In genomic region chr14:52596861-52597260, GRCh38 we compare ENCODE assay signal across 1 cellular context.
TF ChIP-seq lines count a peak whose summit lies in the region.

No MANE protein-coding gene starts in this region.

TF ChIP-seq in HepG2, 621 proteins besides CTCF, POLR2A, EP300 and RAD21:
- TF ChIP-seq ZFP36L2 (CRISPR knock-in tag; IDR thresholded peaks at IDR 0.05) (no peak), ARID5B (CRISPR knock-in tag; IDR thresholded peaks at IDR 0.05) (no peak), ZNF432 (CRISPR knock-in tag; IDR thresholded peaks at IDR 0.05; ENCODE audit: borderline replicate concordance) (no peak), ZNF678 (CRISPR knock-in tag; IDR thresholded peaks at IDR 0.05) (no peak), TGIF2 (CRISPR knock-in tag; IDR thresholded peaks at IDR 0.05) (no peak), U2AF1 (optimal IDR thresholded peaks at IDR 0.05; ENCODE audit: low read depth, low read length) (no peak), ONECUT2 (CRISPR knock-in tag; IDR thresholded peaks at IDR 0.05) (no peak), ZNF547 (CRISPR knock-in tag; IDR thresholded peaks at IDR 0.05) (no peak), SNAI1 (CRISPR knock-in tag; IDR thresholded peaks at IDR 0.05; ENCODE audit: borderline replicate concordance) (no peak), ZMAT5 (CRISPR knock-in tag; IDR thresholded peaks at IDR 0.05; ENCODE audit: borderline replicate concordance, low read depth) (no peak), ATF5 (CRISPR knock-in tag; IDR thresholded peaks at IDR 0.05; ENCODE audit: low read depth) (no peak)
